8 cellular contexts compared by ENCODE assay signal in the genomic region with DNA sequence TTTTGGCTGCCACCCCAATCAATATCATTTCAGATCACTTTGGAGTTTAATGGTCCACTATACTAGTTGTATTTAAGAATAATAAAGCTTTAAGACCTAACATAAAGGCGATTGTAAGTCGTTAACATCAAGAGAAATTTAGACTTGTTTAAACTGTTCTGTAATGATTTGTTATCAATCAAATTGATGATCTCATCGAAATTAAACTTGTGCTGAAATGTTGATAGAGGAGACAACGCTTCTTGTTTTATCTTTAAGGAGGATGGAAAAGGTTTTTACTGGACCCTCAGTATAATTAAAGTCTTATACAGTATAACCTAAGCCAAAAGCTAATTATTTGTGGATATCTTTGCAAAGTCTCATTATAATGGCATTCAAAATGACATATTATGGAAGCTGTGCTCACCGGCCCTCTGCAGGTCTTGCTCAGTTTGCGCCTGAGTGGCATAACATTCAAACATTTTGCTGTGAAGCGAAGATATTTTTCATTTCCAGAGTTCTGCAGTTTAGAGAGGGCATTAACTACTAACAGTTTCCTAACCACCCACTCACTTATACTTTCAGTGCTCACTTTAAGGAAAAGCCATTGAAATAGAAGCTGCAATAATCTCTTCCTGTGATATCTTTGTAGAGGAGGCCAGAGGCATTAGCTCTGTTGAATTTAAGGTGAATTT. TPM values are rescaled to one million over a fixed set of nuclear protein-coding genes. Genes with fewer than 3 reads are reported as not detected.
A peak's percentile ranks its signal among the peaks of the same experiment; 100 is the strongest.
DNase-seq lines count a peak whose midpoint lies in the region; ATAC-seq, FAIRE-seq and TF ChIP-seq lines count a peak whose summit lies in the region.

No MANE protein-coding gene starts in this region.

- peak overlapping the region; percentile 78 for H3K4me3 Mint-ChIP-seq in activated CD4-positive, alpha-beta T cell treated with anti-CD3 and anti-CD28 coated beads, Interleukin-2, amount 10 ng/mL, durations not matched to agents 7 days and 5 days
- peak overlapping the region; percentile 92 for H3K4me3 Mint-ChIP-seq in glutamatergic neuron (ENCODE audit: unreplicated experiment)
- H3K4me3 Mint-ChIP-seq in stimulated activated naive B cell treated with anti-CD40 and anti-IgM and Interleukin-4, amounts not matched to agents 10 μg/mL and 1 μg/mL and 100 μg/mL, for 72 hours = peak overlapping the region; percentile 88 to 91

- peak overlapping the region; percentile 89 for H3K27ac ChIP-seq in HUES48 (ENCODE audit: low read depth, low read length)

- no peaks in the 10 kb centered on the region for H3K36me3 Mint-ChIP-seq in activated CD4-positive, alpha-beta T cell treated with anti-CD3 and anti-CD28 coated beads, Interleukin-2, amount 10 ng/mL, durations not matched to agents 7 days and 5 days (ENCODE audit: low read depth)
- no peaks in the 10 kb centered on the region for H3K36me3 Mint-ChIP-seq in glutamatergic neuron (ENCODE audit: unreplicated experiment)
- peaks cover 2 to 7% of the 10 kb centered on the region in 2 donors for H3K36me3 Mint-ChIP-seq in stimulated activated naive B cell treated with anti-CD40 and anti-IgM and Interleukin-4, amounts not matched to agents 10 μg/mL and 1 μg/mL and 100 μg/mL, for 72 hours

- no peak overlapping the region for H3K9ac ChIP-seq in HUES48 (ENCODE audit: low read depth, low read length)

- ATAC-seq in stimulated activated naive B cell treated with anti-CD40 and anti-IgM and Interleukin-4, amounts not matched to agents 10 μg/mL and 1 μg/mL and 100 μg/mL, for 72 hours (replicated peaks) = peak in 1 of 2 donors; percentile 17
- ATAC-seq in GM19351 (IDR thresholded peaks at IDR 0.05; ENCODE audit: unreplicated experiment) = no peak
- ATAC-seq in HG02981 (IDR thresholded peaks at IDR 0.05; ENCODE audit: unreplicated experiment) = no peak

- CTCF ChIA-PET in activated CD4-positive, alpha-beta T cell treated with anti-CD3 and anti-CD28 coated beads, Interleukin-2, amount 10 ng/mL, durations not matched to agents 7 days and 5 days (lab: Charles Lee) = interaction anchor here (0.9 to 6.7 kb wide), 17 partner anchors 9 to 185 kb away, joined by 3 to 45 read pairs (median 9); no protein-coding TSS in a partner anchor

- peaks cover 32% of the 10 kb centered on the region for H3K27me3 ChIP-seq in HUES48 (ENCODE audit: control insufficient read depth, insufficient read depth, low read length)

- peaks cover 26% of the 10 kb centered on the region for H3K4me1 ChIP-seq in HUES48 (ENCODE audit: control insufficient read depth, insufficient read depth, low read length)

- H3K4me1 Mint-ChIP-seq in activated CD4-positive, alpha-beta T cell treated with anti-CD3 and anti-CD28 coated beads, Interleukin-2, amount 10 ng/mL, durations not matched to agents 7 days and 5 days = peaks cover 59% of the 10 kb centered on the region
- peaks cover 33% of the 10 kb centered on the region for H3K4me1 Mint-ChIP-seq in glutamatergic neuron (ENCODE audit: low read depth, unreplicated experiment)
- H3K4me1 Mint-ChIP-seq in stimulated activated naive B cell treated with anti-CD40 and anti-IgM and Interleukin-4, amounts not matched to agents 10 μg/mL and 1 μg/mL and 100 μg/mL, for 72 hours = peaks cover 46 to 82% of the 10 kb centered on the region in 2 donors

- no peaks in the 10 kb centered on the region for H3K27me3 Mint-ChIP-seq in activated CD4-positive, alpha-beta T cell treated with anti-CD3 and anti-CD28 coated beads, Interleukin-2, amount 10 ng/mL, durations not matched to agents 7 days and 5 days
- peaks cover 5% of the 10 kb centered on the region for H3K27me3 Mint-ChIP-seq in glutamatergic neuron (ENCODE audit: unreplicated experiment)
- no peaks in the 10 kb centered on the region for H3K27me3 Mint-ChIP-seq in stimulated activated naive B cell treated with anti-CD40 and anti-IgM and Interleukin-4, amounts not matched to agents 10 μg/mL and 1 μg/mL and 100 μg/mL, for 72 hours

- TF ChIP-seq CTCF in D721Med (IDR thresholded peaks at IDR 0.05; ENCODE audit: insufficient read depth, missing control alignments) (peak; percentile 17), glutamatergic neuron (IDR thresholded peaks at IDR 0.05; ENCODE audit: partially characterized antibody, unreplicated experiment) (peak; percentile 18)

- DNase-seq in D721Med (ENCODE audit: insufficient read length, low spot score) (no peak), glutamatergic neuron (no peak), NCI-H526 treated with DMSO at 0.1 percent for 48 hours (lab: John Stamatoyannopoulos, UW) (no peak)
- peak; percentile 49 for DNase-seq in activated CD4-positive, alpha-beta T cell treated with anti-CD3 and anti-CD28 coated beads, Interleukin-2, amount 10 ng/mL, durations not matched to agents 7 days and 5 days
- no peak for DNase-seq in stimulated activated naive B cell treated with anti-CD40 and anti-IgM and Interleukin-4, amounts not matched to agents 10 μg/mL and 1 μg/mL and 100 μg/mL, for 72 hours

- H3K36me3 ChIP-seq in HUES48 (ENCODE audit: control insufficient read depth, insufficient read depth, low read length) = no peaks in the 10 kb centered on the region

- H3K9me3 Mint-ChIP-seq in activated CD4-positive, alpha-beta T cell treated with anti-CD3 and anti-CD28 coated beads, Interleukin-2, amount 10 ng/mL, durations not matched to agents 7 days and 5 days = no peaks in the 10 kb centered on the region
- H3K9me3 Mint-ChIP-seq in glutamatergic neuron (ENCODE audit: unreplicated experiment) = peaks cover 7% of the 10 kb centered on the region
- H3K9me3 Mint-ChIP-seq in stimulated activated naive B cell treated with anti-CD40 and anti-IgM and Interleukin-4, amounts not matched to agents 10 μg/mL and 1 μg/mL and 100 μg/mL, for 72 hours = no peaks in the 10 kb centered on the region

- POLR2A ChIA-PET in activated CD4-positive, alpha-beta T cell treated with anti-CD3 and anti-CD28 coated beads, Interleukin-2, amount 10 ng/mL, durations not matched to agents 7 days and 5 days (lab: Charles Lee) = interaction anchor here (1.1 kb wide), 1 partner anchor 96 kb away, joined by 8 read pairs; no protein-coding TSS in a partner anchor

- FAIRE-seq in D721Med (lab: Jason Lieb, UNC) = no peak

- peak overlapping the region; percentile 64 for H3K27ac Mint-ChIP-seq in activated CD4-positive, alpha-beta T cell treated with anti-CD3 and anti-CD28 coated beads, Interleukin-2, amount 10 ng/mL, durations not matched to agents 7 days and 5 days
- peak overlapping the region; percentile 85 for H3K27ac Mint-ChIP-seq in glutamatergic neuron (ENCODE audit: unreplicated experiment)
- H3K27ac Mint-ChIP-seq in stimulated activated naive B cell treated with anti-CD40 and anti-IgM and Interleukin-4, amounts not matched to agents 10 μg/mL and 1 μg/mL and 100 μg/mL, for 72 hours = peak overlapping the region; percentile 67

- H3K4me3 ChIP-seq in HUES48 (ENCODE audit: low read depth, low read length) = peak overlapping the region; percentile 67

- H3K9me3 ChIP-seq in HUES48 (ENCODE audit: control insufficient read depth, insufficient read depth, low read length) = no peaks in the 10 kb centered on the region

RNA-seq across cellular contexts. Expression of gene SERTAD2, which starts 1.4 kb away (rescaled TPM):
- 10 to 100 TPM; 16.9 to 18.7 TPM for total RNA-seq in activated CD4-positive, alpha-beta T cell treated with anti-CD3 and anti-CD28 coated beads, Interleukin-2, amount 10 ng/mL, durations not matched to agents 7 days and 5 days
- total RNA-seq in glutamatergic neuron (ENCODE audit: unreplicated experiment) = 15.7 TPM
